Comparison of ENCODE assay signal across 4 cellular contexts in genomic region chr3:53789459-53789858, GRCh38. TPM values are rescaled to one million over a fixed set of nuclear protein-coding genes. Genes with fewer than 3 reads are reported as not detected.
"Had no signal": no experiment of that assay in that cellular context is flagged by ENCODE, and none has a peak within 500 bp of the region (broad histone marks: within the 10 kb centered on the region; RNA-seq: fewer than 3 reads in every experiment).

No MANE protein-coding gene starts in this region.

- H3K9me3 Mint-ChIP-seq: H9 had no signal

- H3K9ac ChIP-seq: GM23248 had no signal

- DNase-seq: GM23248, H9, HCEC 1CT, IMR-90 had no signal

- H3K4me3 Mint-ChIP-seq: H9 had no signal

- H3K27ac ChIP-seq: GM23248 had no signal

- H2AFZ ChIP-seq: GM23248 had no signal

- H3K4me3 ChIP-seq: GM23248 had no signal

RNA-seq across cellular contexts. Expression of gene CHDH, which starts 56.8 kb away (rescaled TPM):
- polyA plus RNA-seq: GM23248 had no signal

RNA-seq across cellular contexts. Expression of gene IL17RB, which starts 56.9 kb away (rescaled TPM):
- total RNA-seq: GM23248 had no signal
- polyA plus RNA-seq: IMR-90 had no signal
